In the genomic region with DNA sequence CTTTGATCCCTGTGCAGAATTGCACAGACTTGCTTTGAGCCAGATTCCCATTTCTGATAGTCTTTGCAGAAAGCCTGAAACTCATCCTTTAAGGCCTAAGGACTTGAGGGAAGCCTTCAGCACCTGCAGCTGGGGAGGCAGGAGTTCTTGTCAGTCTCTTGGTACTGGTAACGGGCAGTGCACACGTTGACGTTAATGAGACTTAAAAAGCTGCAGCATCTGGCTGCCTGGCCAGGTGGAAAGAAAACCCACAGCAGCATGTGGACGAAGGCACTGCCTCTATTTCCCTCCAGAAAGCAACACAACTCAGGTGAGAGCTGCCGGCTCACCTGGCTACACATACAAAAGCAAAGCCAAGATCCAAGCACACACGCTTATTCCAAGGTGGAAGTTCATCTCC, we compare ENCODE assay signal across 10 cellular contexts.
DNase-seq lines count a peak whose midpoint lies in the region; ATAC-seq, FAIRE-seq and TF ChIP-seq lines count a peak whose summit lies in the region.
"Had no signal": no experiment of that assay in that cellular context is flagged by ENCODE, and none has a peak within 500 bp of the region (broad histone marks: within the 10 kb centered on the region; RNA-seq: fewer than 3 reads in every experiment).

No MANE protein-coding gene starts in this region.

- WGBS in smooth muscle cell (ENCODE audit: low lambda C conversion rate), result 63% methylated on average over 6 of the region's 6 CpGs

- DNase-seq in activated T-cell treated with anti-CD3 and anti-CD28 coated beads, Interleukin-2, amount 50 U/mL, for 24 hours, result no peak
- DNase-seq in activated T-cell treated with anti-CD3 and anti-CD28 coated beads, Interleukin-2, amount 50 U/mL, for 48 hours, result no peak
- DNase-seq in astrocyte (ENCODE audit: low read depth), result no peak
- DNase-seq in smooth muscle cell (lab: John Stamatoyannopoulos, UW; ENCODE audit: unreplicated experiment), result no peak
- no peak for DNase-seq in omental fat pad (ENCODE audit: low spot score)
- DNase-seq in D341Med (ENCODE audit: low spot score), result no peak
- DNase-seq: activated naive CD8-positive, alpha-beta T cell treated with anti-CD3 and anti-CD28 coated beads, Interleukin-2, amount 10 ng/mL, durations not matched to agents 7 days and 5 days had no signal

- H4K20me1 ChIP-seq in astrocyte (ENCODE audit: insufficient read depth, low read length) (no peaks in the 10 kb centered on the region), smooth muscle cell (ENCODE audit: low read depth) (no peaks in the 10 kb centered on the region)

- H3K27me3 ChIP-seq in astrocyte (ENCODE audit: insufficient read depth, low read length), result peaks cover 7% of the 10 kb centered on the region
- no peaks in the 10 kb centered on the region for H3K27me3 ChIP-seq in smooth muscle cell (ENCODE audit: low read depth)

- H3K36me3 ChIP-seq in astrocyte (ENCODE audit: insufficient read depth, low read length) (no peaks in the 10 kb centered on the region), smooth muscle cell (ENCODE audit: low read depth) (no peaks in the 10 kb centered on the region)

- H3K27ac Mint-ChIP-seq in activated T-cell treated with anti-CD3 and anti-CD28 coated beads, Interleukin-2, amount 50 U/mL, for 24 hours, result peak overlapping the region; percentile 88
- H3K27ac Mint-ChIP-seq in astrocyte (ENCODE audit: unreplicated experiment), result peak overlapping the region; percentile 90

- H2AFZ ChIP-seq in astrocyte (ENCODE audit: low read depth, low read length), result no peak overlapping the region
- H2AFZ ChIP-seq in smooth muscle cell (ENCODE audit: low read depth), result no peak overlapping the region

- H3K9ac ChIP-seq in astrocyte (ENCODE audit: low read length) (peak overlapping the region; percentile 51), smooth muscle cell (ENCODE audit: low read depth) (peak overlapping the region; percentile 36)

- ATAC-seq in HG03175 (IDR thresholded peaks at IDR 0.05; ENCODE audit: unreplicated experiment) (peak; percentile 31), HG03520 (IDR thresholded peaks at IDR 0.05; ENCODE audit: unreplicated experiment) (no peak), omental fat pad (ENCODE audit: low FRiP score) (no peak)

- H3K79me2 ChIP-seq in astrocyte (ENCODE audit: insufficient read depth, low read length) (no peaks in the 10 kb centered on the region), smooth muscle cell (ENCODE audit: low read depth) (no peaks in the 10 kb centered on the region)

- H3K4me3 ChIP-seq in astrocyte (ENCODE audit: insufficient read depth, low read depth, low read length), result no peak overlapping the region
- no peak overlapping the region for H3K4me3 ChIP-seq in smooth muscle cell
- H3K4me3 ChIP-seq: SK-N-MC had no signal

- TF ChIP-seq CTCF in astrocyte (IDR thresholded peaks at IDR 0.05; ENCODE audit: insufficient read depth, low read depth, low read length) (no peak), smooth muscle cell (IDR thresholded peaks at IDR 0.05; ENCODE audit: borderline replicate concordance, insufficient read depth, poor library complexity, severe bottlenecking) (no peak), omental fat pad (IDR thresholded peaks at IDR 0.05) (no peak)

- H3K4me1 ChIP-seq in astrocyte (ENCODE audit: insufficient read depth, low read length) (peaks cover 29% of the 10 kb centered on the region), smooth muscle cell (ENCODE audit: low read depth) (peaks cover 27% of the 10 kb centered on the region)

- peaks cover 35% of the 10 kb centered on the region for H3K27me3 Mint-ChIP-seq in activated T-cell treated with anti-CD3 and anti-CD28 coated beads, Interleukin-2, amount 50 U/mL, for 24 hours
- H3K27me3 Mint-ChIP-seq in astrocyte (ENCODE audit: low read depth, unreplicated experiment), result no peaks in the 10 kb centered on the region

- peaks cover 9% of the 10 kb centered on the region for H3F3A ChIP-seq in smooth muscle cell (ENCODE audit: low read depth)

- no peaks in the 10 kb centered on the region for H3K36me3 Mint-ChIP-seq in activated T-cell treated with anti-CD3 and anti-CD28 coated beads, Interleukin-2, amount 50 U/mL, for 24 hours (ENCODE audit: low read depth)
- H3K36me3 Mint-ChIP-seq in astrocyte (ENCODE audit: low read depth, unreplicated experiment), result peaks cover 3% of the 10 kb centered on the region
- H3K36me3 Mint-ChIP-seq: activated naive CD8-positive, alpha-beta T cell treated with anti-CD3 and anti-CD28 coated beads, Interleukin-2, amount 10 ng/mL, durations not matched to agents 7 days and 5 days had no signal

- H3K27ac ChIP-seq in astrocyte (ENCODE audit: low read depth, low read length), result peak overlapping the region; percentile 53
- H3K27ac ChIP-seq in smooth muscle cell (ENCODE audit: low read depth), result peak overlapping the region; percentile 75
- H3K27ac ChIP-seq: SK-N-MC had no signal

- H3K4me3 Mint-ChIP-seq in activated T-cell treated with anti-CD3 and anti-CD28 coated beads, Interleukin-2, amount 50 U/mL, for 24 hours, result peak overlapping the region; percentile 55
- no peak overlapping the region for H3K4me3 Mint-ChIP-seq in astrocyte (ENCODE audit: unreplicated experiment)
- H3K4me3 Mint-ChIP-seq: activated naive CD8-positive, alpha-beta T cell treated with anti-CD3 and anti-CD28 coated beads, Interleukin-2, amount 10 ng/mL, durations not matched to agents 7 days and 5 days had no signal

- H3K4me2 ChIP-seq in astrocyte (ENCODE audit: low read length) (peak overlapping the region; percentile 52), smooth muscle cell (no peak overlapping the region)

- FAIRE-seq in astrocyte (lab: Jason Lieb, UNC), result no peak

- peaks cover 67% of the 10 kb centered on the region for H3K4me1 Mint-ChIP-seq in activated T-cell treated with anti-CD3 and anti-CD28 coated beads, Interleukin-2, amount 50 U/mL, for 24 hours (ENCODE audit: low read depth)
- peaks cover 57% of the 10 kb centered on the region for H3K4me1 Mint-ChIP-seq in astrocyte (ENCODE audit: low read depth, unreplicated experiment)

- no peaks in the 10 kb centered on the region for H3K9me3 Mint-ChIP-seq in activated T-cell treated with anti-CD3 and anti-CD28 coated beads, Interleukin-2, amount 50 U/mL, for 24 hours
- peaks cover 2% of the 10 kb centered on the region for H3K9me3 Mint-ChIP-seq in astrocyte (ENCODE audit: unreplicated experiment)
- H3K9me3 Mint-ChIP-seq: activated naive CD8-positive, alpha-beta T cell treated with anti-CD3 and anti-CD28 coated beads, Interleukin-2, amount 10 ng/mL, durations not matched to agents 7 days and 5 days had no signal

- H3K9me3 ChIP-seq in astrocyte (ENCODE audit: insufficient read depth, low read depth, low read length) (no peaks in the 10 kb centered on the region), smooth muscle cell (replicated peaks; ENCODE audit: low read depth) (no peaks in the 10 kb centered on the region)
